Comparison of ENCODE assay signal across 18 cellular contexts in the genomic region with DNA sequence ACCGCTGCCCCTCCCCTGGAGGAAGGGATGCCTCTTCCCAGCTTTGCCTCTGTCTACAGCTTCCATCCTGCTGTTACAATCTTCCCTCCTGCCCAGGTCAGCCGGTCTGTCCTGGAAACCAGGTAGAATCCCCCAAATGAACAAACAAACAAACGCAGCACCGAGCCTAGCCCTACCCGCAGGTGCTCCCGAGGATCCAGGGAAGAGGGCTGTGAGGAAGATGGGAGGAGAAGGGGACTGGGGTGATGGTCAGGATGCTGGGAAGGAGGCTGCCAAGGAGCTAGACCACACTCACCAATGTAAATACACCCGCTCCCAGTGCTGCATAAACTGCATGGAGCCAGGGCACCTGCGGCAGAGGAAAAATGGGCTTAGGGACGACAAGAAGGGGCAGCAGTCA. TPM values are rescaled to one million over a fixed set of nuclear protein-coding genes. Genes with fewer than 3 reads are reported as not detected.
"Had no signal": no experiment of that assay in that cellular context is flagged by ENCODE, and none has a peak within 500 bp of the region (broad histone marks: within the 10 kb centered on the region; RNA-seq: fewer than 3 reads in every experiment).

No MANE protein-coding gene starts in this region.

- H3K4me3 ChIP-seq: ovary, testis, transverse colon had no signal

- H3K27ac ChIP-seq: foreskin keratinocyte, ovary, testis, transverse colon had no signal

- H3K4me1 Mint-ChIP-seq: immature natural killer cell; naive thymus-derived CD4-positive, alpha-beta T cell; stimulated activated memory B cell treated with anti-CD40 and anti-IgM and Interleukin-4, amounts not matched to agents 10 μg/mL and 1 μg/mL and 100 μg/mL, for 72 hours had no signal

- FAIRE-seq: colon, endothelial cell of umbilical vein had no signal

- H3K36me3 Mint-ChIP-seq: immature natural killer cell; naive thymus-derived CD4-positive, alpha-beta T cell; stimulated activated memory B cell treated with anti-CD40 and anti-IgM and Interleukin-4, amounts not matched to agents 10 μg/mL and 1 μg/mL and 100 μg/mL, for 72 hours had no signal

- H3K27me3 ChIP-seq: ovary, testis, transverse colon had no signal

- DNase-seq: erythroblast; foreskin keratinocyte; immature natural killer cell; mammary epithelial cell; naive thymus-derived CD4-positive, alpha-beta T cell; stimulated activated CD4-positive, alpha-beta T cell treated with anti-CD3 and anti-CD28 coated beads, Interleukin-4, amount 100 ng/mL, for 1 hour; testis; transverse colon had no signal

- H3K4me3 Mint-ChIP-seq: dendritic cell treated with granulocyte-macrophage colony-stimulating factor and Interleukin-4, amounts not matched to agents 40 ng/mL and 50 ng/mL, for 4 days; immature natural killer cell; naive thymus-derived CD4-positive, alpha-beta T cell; nephron progenitor cell; stimulated activated memory B cell treated with anti-CD40 and anti-IgM and Interleukin-4, amounts not matched to agents 10 μg/mL and 1 μg/mL and 100 μg/mL, for 72 hours; stimulated activated naive CD8-positive, alpha-beta T cell treated with anti-CD3 and anti-CD28 coated beads, Interleukin-15, Interleukin-2, amounts not matched to agents 100 ng/mL and 50 ng/mL, for 24 hours had no signal

- H3K27ac Mint-ChIP-seq: dendritic cell treated with granulocyte-macrophage colony-stimulating factor and Interleukin-4, amounts not matched to agents 40 ng/mL and 50 ng/mL, for 4 days; immature natural killer cell; naive thymus-derived CD4-positive, alpha-beta T cell; nephron progenitor cell; progenitor cell of endocrine pancreas; stimulated activated memory B cell treated with anti-CD40 and anti-IgM and Interleukin-4, amounts not matched to agents 10 μg/mL and 1 μg/mL and 100 μg/mL, for 72 hours; stimulated activated naive CD8-positive, alpha-beta T cell treated with anti-CD3 and anti-CD28 coated beads, Interleukin-15, Interleukin-2, amounts not matched to agents 100 ng/mL and 50 ng/mL, for 24 hours had no signal

- H3K9me3 Mint-ChIP-seq: dendritic cell treated with granulocyte-macrophage colony-stimulating factor and Interleukin-4, amounts not matched to agents 40 ng/mL and 50 ng/mL, for 4 days; immature natural killer cell; naive thymus-derived CD4-positive, alpha-beta T cell; nephron progenitor cell; stimulated activated memory B cell treated with anti-CD40 and anti-IgM and Interleukin-4, amounts not matched to agents 10 μg/mL and 1 μg/mL and 100 μg/mL, for 72 hours; stimulated activated naive CD8-positive, alpha-beta T cell treated with anti-CD3 and anti-CD28 coated beads, Interleukin-15, Interleukin-2, amounts not matched to agents 100 ng/mL and 50 ng/mL, for 24 hours had no signal

- H3K9me3 ChIP-seq: ovary, testis, transverse colon had no signal

- H3K4me1 ChIP-seq: foreskin keratinocyte, testis had no signal

- H3K36me3 ChIP-seq: ovary, transverse colon had no signal

RNA-seq across cellular contexts. Expression of gene FAIM2, which starts 16.6 kb away (rescaled TPM):
- total RNA-seq: endothelial cell of umbilical vein, foreskin keratinocyte, kidney epithelial cell, mammary epithelial cell, mononuclear cell, progenitor cell of endocrine pancreas had no signal
- polyA plus RNA-seq: foreskin keratinocyte; mammary epithelial cell; naive thymus-derived CD4-positive, alpha-beta T cell had no signal
